Comparison of ENCODE assay signal across 18 cellular contexts in the genomic region with DNA sequence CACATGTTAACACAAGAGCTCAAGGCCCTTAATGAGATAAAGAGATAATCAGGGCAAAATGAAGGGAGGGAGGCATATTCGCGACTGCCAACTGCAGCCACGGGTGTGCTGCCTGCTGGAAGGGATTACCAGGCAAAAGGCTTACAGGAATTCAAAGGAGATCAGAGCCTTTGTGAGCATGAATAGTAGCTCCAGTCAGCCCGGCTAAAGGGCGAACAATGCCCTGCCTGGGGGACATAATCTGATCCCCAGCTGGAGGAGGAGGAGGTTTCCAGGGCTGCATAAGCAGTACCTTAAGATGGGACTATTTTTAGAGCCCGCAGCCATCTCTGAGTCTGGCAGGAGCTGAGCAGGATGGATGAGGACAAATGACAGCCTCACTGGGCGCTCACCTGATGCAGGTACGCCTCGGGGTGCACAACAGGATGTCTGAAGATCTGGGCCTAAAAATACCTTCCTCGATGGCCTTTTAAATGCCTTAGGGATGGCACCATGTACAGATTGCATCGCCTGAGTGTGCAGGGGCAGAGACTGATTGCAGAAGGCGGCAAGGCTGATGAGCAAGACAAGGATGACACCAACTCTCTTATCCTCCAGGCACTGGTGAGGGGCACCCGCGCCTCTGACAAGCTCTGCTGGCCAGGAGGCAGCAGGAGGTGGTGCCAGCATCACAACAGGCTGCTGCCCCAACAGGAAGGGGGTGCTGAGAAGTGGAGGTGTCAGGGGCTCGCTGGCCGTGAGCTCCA.
A peak's percentile ranks its signal among the peaks of the same experiment; 100 is the strongest.
DNase-seq lines count a peak whose midpoint lies in the region; ATAC-seq and TF ChIP-seq lines count a peak whose summit lies in the region.
"Had no signal": no experiment of that assay in that cellular context is flagged by ENCODE, and none has a peak within 500 bp of the region (broad histone marks: within the 10 kb centered on the region; RNA-seq: fewer than 3 reads in every experiment).

No MANE protein-coding gene starts in this region.

- no peak overlapping the region for H3K4me3 ChIP-seq in lower leg skin (ENCODE audit: low read depth, poor library complexity, severe bottlenecking)
- H3K4me3 ChIP-seq: colonic mucosa, pancreas, smooth muscle cell, upper lobe of left lung had no signal

- DNase-seq in activated T-cell treated with anti-CD3 and anti-CD28 coated beads, Interleukin-2, amount 50 U/mL, for 24 hours = no peak
- no peak for DNase-seq in activated T-cell treated with anti-CD3 and anti-CD28 coated beads, Interleukin-2, amount 50 U/mL, for 4 hours
- peak; percentile 10 to 65 for DNase-seq in cerebellar nuclear complex (lab: John Stamatoyannopoulos, UW)
- peak; percentile 35 for DNase-seq in medulla oblongata (ENCODE audit: extremely low spot score)
- DNase-seq in type B pancreatic cell (ENCODE audit: extremely low spot score, unreplicated experiment) = no peak
- DNase-seq in lower leg skin (ENCODE audit: low spot score in 2 of 2) = no peak
- DNase-seq: 8988T, amniotic stem cell, colonic mucosa, DMS79, erythroblast, NCI-H2029 treated with DMSO at 0.1 percent for 48 hours, pancreas, SW 1271, upper lobe of left lung had no signal

- ATAC-seq in activated T-cell treated with anti-CD3 and anti-CD28 coated beads, Interleukin-2, amount 50 U/mL, for 4 hours = no peak
- ATAC-seq in stimulated activated memory B cell treated with anti-CD40 and anti-IgM and Interleukin-4, amounts not matched to agents 10 μg/mL and 1 μg/mL and 100 μg/mL, for 72 hours = no peak
- no peak for ATAC-seq in HG02973 (IDR thresholded peaks at IDR 0.05; ENCODE audit: unreplicated experiment)
- ATAC-seq: pancreas had no signal

- 56 to 62% methylated on average over 16 of the region's 16 CpGs for WGBS in lower leg skin, 2 donors

- H3K36me3 Mint-ChIP-seq in activated T-cell treated with anti-CD3 and anti-CD28 coated beads, Interleukin-2, amount 50 U/mL, for 24 hours (ENCODE audit: low read depth) = peaks cover 26% of the 10 kb centered on the region
- peaks cover 15% of the 10 kb centered on the region for H3K36me3 Mint-ChIP-seq in activated T-cell treated with anti-CD3 and anti-CD28 coated beads, Interleukin-2, amount 50 U/mL, for 4 hours (ENCODE audit: insufficient read depth)
- H3K36me3 Mint-ChIP-seq in type B pancreatic cell = peaks cover 8% of the 10 kb centered on the region
- H3K36me3 Mint-ChIP-seq in stimulated activated memory B cell treated with anti-CD40 and anti-IgM and Interleukin-4, amounts not matched to agents 10 μg/mL and 1 μg/mL and 100 μg/mL, for 72 hours = peaks cover 34% of the 10 kb centered on the region

- TF ChIP-seq CTCF in type B pancreatic cell (conservative IDR thresholded peaks at IDR 0.05) (no peak), lower leg skin (IDR thresholded peaks at IDR 0.05) (no peak)

- no peaks in the 10 kb centered on the region for H3K27me3 Mint-ChIP-seq in activated T-cell treated with anti-CD3 and anti-CD28 coated beads, Interleukin-2, amount 50 U/mL, for 24 hours
- H3K27me3 Mint-ChIP-seq in activated T-cell treated with anti-CD3 and anti-CD28 coated beads, Interleukin-2, amount 50 U/mL, for 4 hours (ENCODE audit: low read depth) = no peaks in the 10 kb centered on the region
- no peaks in the 10 kb centered on the region for H3K27me3 Mint-ChIP-seq in type B pancreatic cell
- H3K27me3 Mint-ChIP-seq in stimulated activated memory B cell treated with anti-CD40 and anti-IgM and Interleukin-4, amounts not matched to agents 10 μg/mL and 1 μg/mL and 100 μg/mL, for 72 hours = no peaks in the 10 kb centered on the region

- TF ChIP-seq POLR2A in lower leg skin (IDR thresholded peaks at IDR 0.05) = no peak

- peak overlapping the region; percentile 44 for H3K27ac Mint-ChIP-seq in activated T-cell treated with anti-CD3 and anti-CD28 coated beads, Interleukin-2, amount 50 U/mL, for 24 hours
- peak overlapping the region; percentile 19 for H3K27ac Mint-ChIP-seq in type B pancreatic cell
- no peak overlapping the region for H3K27ac Mint-ChIP-seq in stimulated activated memory B cell treated with anti-CD40 and anti-IgM and Interleukin-4, amounts not matched to agents 10 μg/mL and 1 μg/mL and 100 μg/mL, for 72 hours

- no peaks in the 10 kb centered on the region for H3K4me1 Mint-ChIP-seq in activated T-cell treated with anti-CD3 and anti-CD28 coated beads, Interleukin-2, amount 50 U/mL, for 24 hours (ENCODE audit: low read depth)
- no peaks in the 10 kb centered on the region for H3K4me1 Mint-ChIP-seq in activated T-cell treated with anti-CD3 and anti-CD28 coated beads, Interleukin-2, amount 50 U/mL, for 4 hours (ENCODE audit: low read depth)
- peaks cover 12% of the 10 kb centered on the region for H3K4me1 Mint-ChIP-seq in type B pancreatic cell (ENCODE audit: unreplicated experiment)
- H3K4me1 Mint-ChIP-seq in stimulated activated memory B cell treated with anti-CD40 and anti-IgM and Interleukin-4, amounts not matched to agents 10 μg/mL and 1 μg/mL and 100 μg/mL, for 72 hours = no peaks in the 10 kb centered on the region

- intact Hi-C loops in lower leg skin (cut with DNase I; ENCODE audit: low total_unique reads) = no loop called here

- no peak overlapping the region for H3K4me3 Mint-ChIP-seq in activated T-cell treated with anti-CD3 and anti-CD28 coated beads, Interleukin-2, amount 50 U/mL, for 24 hours
- H3K4me3 Mint-ChIP-seq in activated T-cell treated with anti-CD3 and anti-CD28 coated beads, Interleukin-2, amount 50 U/mL, for 4 hours = no peak overlapping the region
- no peak overlapping the region for H3K4me3 Mint-ChIP-seq in type B pancreatic cell
- H3K4me3 Mint-ChIP-seq in stimulated activated memory B cell treated with anti-CD40 and anti-IgM and Interleukin-4, amounts not matched to agents 10 μg/mL and 1 μg/mL and 100 μg/mL, for 72 hours = no peak overlapping the region

- peaks cover 5% of the 10 kb centered on the region for H3K9me3 Mint-ChIP-seq in activated T-cell treated with anti-CD3 and anti-CD28 coated beads, Interleukin-2, amount 50 U/mL, for 24 hours
- H3K9me3 Mint-ChIP-seq in activated T-cell treated with anti-CD3 and anti-CD28 coated beads, Interleukin-2, amount 50 U/mL, for 4 hours = no peaks in the 10 kb centered on the region
- H3K9me3 Mint-ChIP-seq in type B pancreatic cell = peaks cover 4% of the 10 kb centered on the region
- H3K9me3 Mint-ChIP-seq in stimulated activated memory B cell treated with anti-CD40 and anti-IgM and Interleukin-4, amounts not matched to agents 10 μg/mL and 1 μg/mL and 100 μg/mL, for 72 hours = no peaks in the 10 kb centered on the region

Comparison
In these comparisons a context has a peak if more than half of its experiments do, and no peak if none do; other contexts are left out.
1. DNase-seq: peak in cerebellar nuclear complex (2 of 2) and medulla oblongata (single experiment); none in activated T-cell treated with anti-CD3 and anti-CD28 coated beads, Interleukin-2, amount 50 U/mL, for 24 hours (single experiment), activated T-cell treated with anti-CD3 and anti-CD28 coated beads, Interleukin-2, amount 50 U/mL, for 4 hours (single experiment), type B pancreatic cell (single experiment) and lower leg skin (0 of 2).